Comparison of ENCODE assay signal across 20 cellular contexts in the genomic region with DNA sequence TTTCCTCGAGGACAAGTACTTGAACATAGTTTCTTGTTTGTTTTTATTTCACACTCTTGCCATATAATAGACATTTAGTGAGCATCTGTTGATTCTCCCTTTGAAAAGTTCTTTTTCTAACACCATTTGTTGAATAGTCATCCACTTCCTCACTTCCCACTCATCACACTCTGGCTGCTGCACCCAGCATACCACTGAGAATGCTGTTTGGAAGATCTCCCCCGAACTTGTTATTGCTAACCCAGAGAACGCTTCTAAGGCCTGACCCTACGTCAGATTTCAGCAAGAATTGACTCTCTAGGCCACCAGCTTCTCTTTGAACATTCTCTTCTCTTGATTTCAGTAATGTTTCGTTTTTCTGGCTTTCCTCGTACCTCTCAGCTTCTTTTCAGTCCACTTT.
"Had no signal": no experiment of that assay in that cellular context is flagged by ENCODE, and none has a peak within 500 bp of the region (broad histone marks: within the 10 kb centered on the region; RNA-seq: fewer than 3 reads in every experiment).

No MANE protein-coding gene starts in this region.

- H3K27ac ChIP-seq: body of pancreas, colonic mucosa, pancreas had no signal

- H3K27me3 ChIP-seq: body of pancreas, colonic mucosa, pancreas had no signal

- H3K9me3 ChIP-seq: body of pancreas, colonic mucosa, mucosa of descending colon, pancreas had no signal

- H3K27ac Mint-ChIP-seq: activated CD4-positive, alpha-beta memory T cell treated with anti-CD3 and anti-CD28 coated beads, Interleukin-2, amount 10 ng/mL, durations not matched to agents 7 days and 5 days; activated CD8-positive, alpha-beta memory T cell treated with anti-CD3 and anti-CD28 coated beads, Interleukin-2, amount 10 ng/mL, durations not matched to agents 7 days and 5 days; activated naive CD8-positive, alpha-beta T cell treated with anti-CD3 and anti-CD28 coated beads for 36 hours; activated T-helper 17 cell treated with anti-CD3 and anti-CD28 coated beads, Interleukin-2, amount 50 U/mL, for 72 hours; immature natural killer cell; memory B cell; naive thymus-derived CD8-positive, alpha-beta T cell had no signal

- H3K36me3 ChIP-seq: colonic mucosa, pancreas had no signal

- H3K9me3 Mint-ChIP-seq: activated CD4-positive, alpha-beta memory T cell treated with anti-CD3 and anti-CD28 coated beads, Interleukin-2, amount 10 ng/mL, durations not matched to agents 7 days and 5 days; activated naive CD8-positive, alpha-beta T cell treated with anti-CD3 and anti-CD28 coated beads for 36 hours; activated T-helper 17 cell treated with anti-CD3 and anti-CD28 coated beads, Interleukin-2, amount 50 U/mL, for 72 hours; immature natural killer cell; memory B cell; stimulated activated naive B cell treated with anti-CD40 and anti-IgM and Interleukin-4, amounts not matched to agents 10 μg/mL and 1 μg/mL and 100 μg/mL, for 72 hours had no signal

- FAIRE-seq: pancreas had no signal

- H3K4me3 Mint-ChIP-seq: activated CD4-positive, alpha-beta memory T cell treated with anti-CD3 and anti-CD28 coated beads, Interleukin-2, amount 10 ng/mL, durations not matched to agents 7 days and 5 days; activated CD8-positive, alpha-beta memory T cell treated with anti-CD3 and anti-CD28 coated beads, Interleukin-2, amount 10 ng/mL, durations not matched to agents 7 days and 5 days; activated naive CD8-positive, alpha-beta T cell treated with anti-CD3 and anti-CD28 coated beads for 36 hours; activated T-helper 17 cell treated with anti-CD3 and anti-CD28 coated beads, Interleukin-2, amount 50 U/mL, for 72 hours; immature natural killer cell; memory B cell; naive thymus-derived CD8-positive, alpha-beta T cell; stimulated activated naive B cell treated with anti-CD40 and anti-IgM and Interleukin-4, amounts not matched to agents 10 μg/mL and 1 μg/mL and 100 μg/mL, for 72 hours had no signal

- H3K4me3 ChIP-seq: body of pancreas, colonic mucosa, mucosa of descending colon, pancreas had no signal

- H3K4me1 ChIP-seq: body of pancreas, colonic mucosa had no signal

- H3K36me3 Mint-ChIP-seq: activated CD8-positive, alpha-beta memory T cell treated with anti-CD3 and anti-CD28 coated beads, Interleukin-2, amount 10 ng/mL, durations not matched to agents 7 days and 5 days; activated naive CD8-positive, alpha-beta T cell treated with anti-CD3 and anti-CD28 coated beads for 36 hours; immature natural killer cell; memory B cell; naive thymus-derived CD8-positive, alpha-beta T cell; stimulated activated naive B cell treated with anti-CD40 and anti-IgM and Interleukin-4, amounts not matched to agents 10 μg/mL and 1 μg/mL and 100 μg/mL, for 72 hours had no signal

- H3K27me3 Mint-ChIP-seq: activated naive CD8-positive, alpha-beta T cell treated with anti-CD3 and anti-CD28 coated beads for 36 hours; memory B cell; stimulated activated naive B cell treated with anti-CD40 and anti-IgM and Interleukin-4, amounts not matched to agents 10 μg/mL and 1 μg/mL and 100 μg/mL, for 72 hours had no signal

- H3K4me1 Mint-ChIP-seq: activated CD4-positive, alpha-beta memory T cell treated with anti-CD3 and anti-CD28 coated beads, Interleukin-2, amount 10 ng/mL, durations not matched to agents 7 days and 5 days; activated CD8-positive, alpha-beta memory T cell treated with anti-CD3 and anti-CD28 coated beads, Interleukin-2, amount 10 ng/mL, durations not matched to agents 7 days and 5 days; activated T-helper 17 cell treated with anti-CD3 and anti-CD28 coated beads, Interleukin-2, amount 50 U/mL, for 72 hours; immature natural killer cell had no signal

- DNase-seq: activated CD4-positive, alpha-beta memory T cell treated with anti-CD3 and anti-CD28 coated beads, Interleukin-2, amount 10 ng/mL, durations not matched to agents 7 days and 5 days; activated CD4-positive, alpha-beta T cell treated with anti-CD3 and anti-CD28 coated beads for 48 hours; activated CD4-positive, CD25-positive, alpha-beta regulatory T cell; activated CD8-positive, alpha-beta memory T cell treated with anti-CD3 and anti-CD28 coated beads, Interleukin-2, amount 10 ng/mL, durations not matched to agents 7 days and 5 days; activated naive CD4-positive, alpha-beta T cell; activated naive CD8-positive, alpha-beta T cell treated with anti-CD3 and anti-CD28 coated beads for 36 hours; activated T-cell treated with anti-CD3 and anti-CD28 coated beads, Interleukin-2, amount 50 U/mL, for 1 hour; body of pancreas; caudate nucleus; colonic mucosa; erythroblast; immature natural killer cell; mucosa of descending colon; naive thymus-derived CD8-positive, alpha-beta T cell; pancreas; stimulated activated naive B cell treated with anti-CD40 and anti-IgM and Interleukin-4, amounts not matched to agents 10 μg/mL and 1 μg/mL and 100 μg/mL, for 72 hours; T-helper 1 cell; T-helper 9 cell had no signal
